In genomic region chr19:55325172-55325571, GRCh38 we compare ENCODE assay signal across 17 cellular contexts. TPM values are rescaled to one million over a fixed set of nuclear protein-coding genes. Genes with fewer than 3 reads are reported as not detected.
DNase-seq lines count a peak whose midpoint lies in the region; ATAC-seq, FAIRE-seq and TF ChIP-seq lines count a peak whose summit lies in the region.
"Had no signal": no experiment of that assay in that cellular context is flagged by ENCODE, and none has a peak within 500 bp of the region (broad histone marks: within the 10 kb centered on the region; RNA-seq: fewer than 3 reads in every experiment).

TMEM150B (minus strand) TSS chr19:55325341; CDS start chr19:55321036, 4,305 bp downstream.

- H3K27me3 ChIP-seq in MM.1S (replicated peaks; ENCODE audit: insufficient read depth, low read length): no peaks in the 10 kb centered on the region
- H3K27me3 ChIP-seq in GM12878 (replicated peaks in 1 of 2; ENCODE audit: control insufficient read depth in 2 of 2, insufficient read depth in 2 of 2, low read length in 1 of 2): no peaks in the 10 kb centered on the region
- H3K27me3 ChIP-seq: dorsolateral prefrontal cortex had no signal

- H3K4me1 Mint-ChIP-seq in neural crest cell: no peaks in the 10 kb centered on the region
- H3K4me1 Mint-ChIP-seq: activated T-helper 17 cell treated with anti-CD3 and anti-CD28 coated beads, Interleukin-2, amount 50 U/mL, for 72 hours; T-cell had no signal

- H3K9me3 Mint-ChIP-seq in neural crest cell: no peaks in the 10 kb centered on the region
- H3K9me3 Mint-ChIP-seq: activated T-helper 17 cell treated with anti-CD3 and anti-CD28 coated beads, Interleukin-2, amount 50 U/mL, for 72 hours; H9; T-cell had no signal

- H3K4me2 ChIP-seq in MM.1S (ENCODE audit: low read depth, low read length) (peak within 1 kb of the TSS; percentile 53; the same call in 1 of the 2 replicates), GM12878 (ENCODE audit: control insufficient read depth, insufficient read depth) (no peak within 1 kb of the TSS)

- H3K36me3 ChIP-seq in MM.1S (replicated peaks; ENCODE audit: insufficient read depth, low read length) (no peaks in the 10 kb centered on the region), GM12878 (ENCODE audit: control insufficient read depth in 2 of 2, insufficient read depth in 2 of 2, low read length in 1 of 2) (no peaks in the 10 kb centered on the region)
- H3K36me3 ChIP-seq: prostate gland, tibial artery had no signal

- H3K4me1 ChIP-seq in MM.1S (ENCODE audit: low read length) (no peaks in the 10 kb centered on the region), GM12878 (ENCODE audit: control insufficient read depth, insufficient read depth, low read length) (no peaks in the 10 kb centered on the region)
- H3K4me1 ChIP-seq: prostate gland had no signal

- H3K9me3 ChIP-seq in MM.1S (replicated peaks; ENCODE audit: insufficient read depth, low read length) (no peaks in the 10 kb centered on the region), GM12878 (replicated peaks; ENCODE audit: control insufficient read depth, insufficient read depth, low read length) (no peaks in the 10 kb centered on the region)
- H3K9me3 ChIP-seq: prostate gland, tibial artery had no signal

- RAD21 ChIA-PET in GM12878 (lab: Charles Lee; ENCODE audit: unreplicated experiment): interaction anchor here (1.0 kb wide), 1 partner anchor 14 kb away, joined by 3 read pairs; the partner anchor contains the start of gene KMT5C

- H3K27ac ChIP-seq in MM.1S (ENCODE audit: low read length) (no peak within 1 kb of the TSS), GM12878 (ENCODE audit: control insufficient read depth, insufficient read depth) (no peak within 1 kb of the TSS)
- H3K27ac ChIP-seq: prostate gland, tibial artery had no signal

- no peaks in the 10 kb centered on the region for H3K79me2 ChIP-seq in MM.1S (ENCODE audit: low read length)
- no peaks in the 10 kb centered on the region for H3K79me2 ChIP-seq in GM12878 (ENCODE audit: control insufficient read depth, insufficient read depth, low read length)

- no TSS peak for BruUV-seq in GM12878 (replicated peaks; lab: Mats Ljungman, UMichigan)

- WGBS in GM12878 (ENCODE audit: insufficient coverage, insufficient replicate concordance, low lambda C conversion rate, missing lambda C conversion rate): 38% methylated on average over 14 of the region's 14 CpGs

- no peak for ATAC-seq in GM12878
- ATAC-seq in HG03159 (IDR thresholded peaks at IDR 0.05; ENCODE audit: unreplicated experiment): no peak
- ATAC-seq: activated T-helper 17 cell treated with anti-CD3 and anti-CD28 coated beads, Interleukin-2, amount 50 U/mL, for 72 hours; T-cell had no signal

- TF ChIP-seq EP300 in GM12878 (IDR thresholded peaks at IDR 0.05; ENCODE audit: borderline replicate concordance in 1 of 2, control insufficient read depth in 1 of 2, low read depth in 2 of 2, low read length in 2 of 2): no peak

- FAIRE-seq in GM12878 (lab: Jason Lieb, UNC): no peak

- peak; percentile 39 for DNase-seq in Ammon's horn (ENCODE audit: low spot score)
- DNase-seq in MM.1S: peak; percentile 51
- DNase-seq in GM12878 (ENCODE audit: low read depth, low spot score): no peak
- DNase-seq in neural crest cell (ENCODE audit: low read depth, low spot score): no peak
- no peak for DNase-seq in NCI-H1048 (lab: John Stamatoyannopoulos, UW)
- no peak for DNase-seq in middle frontal gyrus (ENCODE audit: extremely low spot score, low spot score)
- no peak for DNase-seq in NAMALWA (ENCODE audit: low spot score)
- DNase-seq: activated CD4-positive, alpha-beta T cell treated with anti-CD3 and anti-CD28 coated beads for 48 hours; dorsolateral prefrontal cortex; H9; mammary epithelial cell; T-cell; tibial artery had no signal

- H4K20me1 ChIP-seq in MM.1S (ENCODE audit: insufficient read depth, low read length): no peaks in the 10 kb centered on the region
- no peaks in the 10 kb centered on the region for H4K20me1 ChIP-seq in GM12878 (ENCODE audit: control insufficient read depth, insufficient read depth)

- intact Hi-C loops in GM12878 (cut with micrococcal nuclease; ENCODE audit: unreplicated experiment): no loop called here

- no peaks in the 10 kb centered on the region for H3F3A ChIP-seq in MM.1S (ENCODE audit: insufficient read depth, low read length)

- TF ChIP-seq RAD21 in GM12878 (IDR thresholded peaks at IDR 0.05; ENCODE audit: insufficient read depth, low read depth, low read length): no peak

- H2AFZ ChIP-seq in MM.1S (ENCODE audit: low read length): peak within 1 kb of the TSS; percentile 47
- peak within 1 kb of the TSS; percentile 3 for H2AFZ ChIP-seq in GM12878 (ENCODE audit: control insufficient read depth, low read depth, low read length)

- H3K27ac Mint-ChIP-seq in neural crest cell (ENCODE audit: unreplicated experiment): peak within 1 kb of the TSS; percentile 83
- H3K27ac Mint-ChIP-seq: activated T-helper 17 cell treated with anti-CD3 and anti-CD28 coated beads, Interleukin-2, amount 50 U/mL, for 72 hours; T-cell had no signal

- H3K9me2 ChIP-seq in MM.1S (replicated peaks; ENCODE audit: insufficient read depth, low read length): no peaks in the 10 kb centered on the region

- H3K4me3 ChIP-seq in MM.1S (ENCODE audit: low read length) (peak within 1 kb of the TSS; percentile 20; the same call in 1 of the 2 replicates), GM12878 (no peak within 1 kb of the TSS)
- H3K4me3 ChIP-seq: dorsolateral prefrontal cortex, prostate gland, tibial artery had no signal

- no peak for TF ChIP-seq POLR2A in GM12878 (IDR thresholded peaks at IDR 0.05; ENCODE audit: low read depth, low read length)

- SMC1A ChIA-PET in GM12878 (lab: Charles Lee; ENCODE audit: uncharacterized antibody, unreplicated experiment): no interaction called here

- in situ Hi-C loops in GM12878 (cut with MboI): no loop called here

- POLR2A ChIA-PET in GM12878 (lab: Charles Lee): interaction anchor here (0.6 to 2.2 kb wide), 2 partner anchors 14 to 35 kb away, joined by 4 to 7 read pairs; partner anchors contain the start of gene KMT5C

- H3K36me3 Mint-ChIP-seq in neural crest cell (ENCODE audit: low read depth): no peaks in the 10 kb centered on the region
- H3K36me3 Mint-ChIP-seq: T-cell had no signal

- H3K9ac ChIP-seq in MM.1S (ENCODE audit: low read length) (no peak within 1 kb of the TSS), GM12878 (ENCODE audit: control insufficient read depth, insufficient read depth, low read length) (no peak within 1 kb of the TSS)

- CTCF ChIA-PET in GM12878 (lab: Yijun Ruan, JAX): interaction anchor here (0.9 to 1.4 kb wide), 2 partner anchors 22 to 24 kb away, joined by 3 to 4 read pairs; no protein-coding TSS in a partner anchor

- H3K4me3 Mint-ChIP-seq in neural crest cell: no peak within 1 kb of the TSS
- H3K4me3 Mint-ChIP-seq: activated T-helper 17 cell treated with anti-CD3 and anti-CD28 coated beads, Interleukin-2, amount 50 U/mL, for 72 hours; H9; T-cell had no signal

- peaks cover 2% of the 10 kb centered on the region for H3K27me3 Mint-ChIP-seq in neural crest cell (ENCODE audit: low read depth)

- TF ChIP-seq CTCF in MM.1S (IDR thresholded peaks at IDR 0.05; ENCODE audit: low read length) (no peak), GM12878 (IDR thresholded peaks at IDR 0.05 in 2 of 3, conservative IDR thresholded peaks at IDR 0.05 in 1 of 3; ENCODE audit: control insufficient read depth in 2 of 3, extremely low read depth in 1 of 3, insufficient read depth in 1 of 3, low read depth in 3 of 3, low read length in 3 of 3) (no peak), neural crest cell (conservative IDR thresholded peaks at IDR 0.05) (no peak)

TF ChIP-seq in GM12878, 131 proteins besides CTCF, POLR2A, EP300 and RAD21:
- no peak for TF ChIP-seq ZNF217 (IDR thresholded peaks at IDR 0.05)
- peak; percentile 23; the same call in 1 of the 2 replicates for TF ChIP-seq RUNX3 (IDR thresholded peaks at IDR 0.05; ENCODE audit: low read length)

RNA-seq across cellular contexts. Expression of gene TMEM150B, which starts in this region (rescaled TPM):
- total RNA-seq in GM12878 (2013; cell fraction: nucleolus; rRNA removed): 0.65 TPM in 1 of 2 replicates, not detected in the other
- total RNA-seq in GM12878 (2014; rRNA removed) (not detected in 2 replicates), GM12878 (2014; rRNA removed; fragmentation: Illumina TruSeq; extraction: Trizol) (not detected in 2 replicates), GM12878 (2021) (0.23 TPM in 1 of 2 replicates, not detected in the other), neural crest cell (not detected in 2 replicates)
- not detected for polyA plus RNA-seq in GM12878 (2011; ENCODE audit: low read depth)
- polyA plus RNA-seq in GM12878 (2011; rRNA removed) (not detected in 2 replicates), GM12878 (2014; fragmentation: Illumina TruSeq; extraction: Trizol) (not detected in 2 replicates), GM12878 (2014; fragmentation: Nextera tagmentation; extraction: Ambion mirVana) (not detected), GM12878 (2014; rRNA removed) (0.09 TPM in 1 of 2 replicates, not detected in the other), GM12878 (2016; fragmentation: Nextera tagmentation; extraction: Ambion mirVana) (under 1 TPM; 0.16 to 0.19 TPM)
- polyA plus RNA-seq in GM12878 (2011; cell fraction: cytosol; rRNA removed): 0.27 TPM in 1 of 2 replicates, not detected in the other
- polyA plus RNA-seq in GM12878 (2011; cell fraction: nucleus; rRNA removed): 0.21 TPM in 1 of 2 replicates, not detected in the other
- 0.17 TPM in 1 of 2 replicates, not detected in the other for polyA plus RNA-seq in GM12878 (2012)
- not detected in 2 replicates for polyA minus RNA-seq in GM12878 (2011; rRNA and poly(A)+ RNA removed)
- polyA minus RNA-seq in GM12878 (2011; cell fraction: cytosol; rRNA and poly(A)+ RNA removed): not detected in 2 replicates
- polyA minus RNA-seq in GM12878 (2011; cell fraction: nucleus; rRNA and poly(A)+ RNA removed): not detected in 2 replicates
- total RNA-seq: fibroblast of lung, mammary epithelial cell, prostate gland had no signal
- polyA plus RNA-seq: fibroblast of lung, mammary epithelial cell had no signal

Comparison
In these comparisons a context has a peak if more than half of its experiments do, and no peak if none do; other contexts are left out.
1. DNase-seq: peak in Ammon's horn (single experiment) and MM.1S (single experiment); none in GM12878 (single experiment), neural crest cell (single experiment), NCI-H1048 (single experiment), middle frontal gyrus (single experiment) and NAMALWA (single experiment).